8 cellular contexts compared by ENCODE assay signal in genomic region chr6:113564401-113565161, GRCh38.
DNase-seq lines count a peak whose midpoint lies in the region; ATAC-seq and FAIRE-seq lines count a peak whose summit lies in the region.

No MANE protein-coding gene starts in this region.

- H3K4me1 ChIP-seq in small intestine (ENCODE audit: control insufficient read depth in 2 of 2, insufficient read depth in 1 of 2, low read depth in 1 of 2, low read length in 1 of 2), result no peaks in the 10 kb centered on the region

- no peaks in the 10 kb centered on the region for H3K27me3 ChIP-seq in small intestine (ENCODE audit: control insufficient read depth in 2 of 2, insufficient read depth in 2 of 2, low read length in 2 of 2)

- H3K9me3 ChIP-seq in small intestine (ENCODE audit: control insufficient read depth, low read depth), result no peaks in the 10 kb centered on the region

- H3K4me3 ChIP-seq in small intestine (ENCODE audit: low read depth in 1 of 2, low read length in 2 of 2), result no peak overlapping the region

- FAIRE-seq in small intestine (lab: Jason Lieb, UNC), result no peak

- H3K36me3 ChIP-seq in small intestine (ENCODE audit: control insufficient read depth in 2 of 2, insufficient read depth in 2 of 2, low read length in 2 of 2), result no peaks in the 10 kb centered on the region

- peak overlapping the region in 1 of 2 donors; percentile 39 for H3K27ac ChIP-seq in small intestine (ENCODE audit: low read depth in 1 of 2, low read length in 1 of 2)

- DNase-seq in DMS79 (lab: John Stamatoyannopoulos, UW) (peak; percentile 93), NCI-H2171 treated with DMSO at 0.1 percent for 48 hours (lab: John Stamatoyannopoulos, UW) (peak; percentile 99), cerebellar nuclear complex (lab: John Stamatoyannopoulos, UW) (peak; percentile 79 to 91), islet precursor cell (peak; percentile 90), small intestine (peak; percentile 8)

- ATAC-seq in HG02678 (IDR thresholded peaks at IDR 0.05; ENCODE audit: unreplicated experiment) (peak; percentile 87), HG03108 (IDR thresholded peaks at IDR 0.05; ENCODE audit: unreplicated experiment) (no peak), HG03095 (IDR thresholded peaks at IDR 0.05; ENCODE audit: unreplicated experiment) (no peak)

- 42 to 81% (median 71%) methylated on average over 22 of the region's 22 CpGs for WGBS in small intestine, 3 donors

Comparison
In these comparisons a context has a peak if more than half of its experiments do, and no peak if none do; other contexts are left out.
1. DNase-seq: peak in every context shown above with its lines; median percentile 99 in NCI-H2171 treated with DMSO at 0.1 percent for 48 hours; 93 in DMS79; 90 in islet precursor cell; 85 in cerebellar nuclear complex; 8 in small intestine.